8 cellular contexts compared by ENCODE assay signal in the genomic region with DNA sequence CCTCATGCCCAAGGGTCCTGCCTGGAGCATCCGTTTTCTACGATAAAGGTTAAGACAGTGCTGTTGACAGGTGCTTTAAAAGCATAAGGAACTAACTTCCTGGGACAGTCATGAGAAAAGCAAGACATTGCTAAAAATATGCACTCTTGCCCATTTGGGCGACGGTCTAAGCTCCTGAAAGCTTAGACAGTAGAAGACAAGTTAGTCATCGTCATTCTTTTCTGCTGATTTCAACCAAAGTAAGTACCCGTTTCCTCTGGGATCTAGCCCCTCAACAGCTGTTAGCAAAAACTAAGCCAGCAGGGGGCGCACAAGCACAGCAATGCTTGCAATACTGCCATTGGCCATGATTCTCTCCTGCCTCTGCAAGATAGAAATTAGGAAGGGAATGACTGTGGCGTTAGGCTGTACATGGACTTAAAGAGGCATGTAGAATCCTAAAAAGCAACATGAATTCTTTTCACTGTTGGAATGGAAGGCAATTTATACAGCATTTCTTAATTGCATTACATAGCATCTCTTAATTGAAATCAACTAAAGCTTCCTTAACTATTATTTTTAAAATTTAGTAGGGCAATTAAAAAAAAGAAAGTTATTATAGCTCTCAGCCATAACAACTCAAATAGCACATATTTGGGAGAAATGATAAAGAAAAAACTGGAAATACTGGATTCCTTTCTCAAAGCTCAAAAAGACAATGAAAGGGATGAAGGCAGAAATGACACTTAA.
A peak's percentile ranks its signal among the peaks of the same experiment; 100 is the strongest.
DNase-seq lines count a peak whose midpoint lies in the region; ATAC-seq, FAIRE-seq and TF ChIP-seq lines count a peak whose summit lies in the region.

No MANE protein-coding gene starts in this region.

- intact Hi-C loops in activated CD4-positive, alpha-beta T cell treated with anti-CD3 and anti-CD28 coated beads for 36 hours (cut with DNase I, micrococcal nuclease) = loop anchor here (1.0 to 5.0 kb wide), 5 partner anchors 188 to 755 kb away; no protein-coding TSS in a partner anchor
- intact Hi-C loops in colonic mucosa (cut with DNase I) (loop anchor here (2.0 to 5.0 kb wide), 2 partner anchors 377 to 647 kb away; no protein-coding TSS in a partner anchor), HepG2 (cut with micrococcal nuclease; ENCODE audit: unreplicated experiment) (loop anchor here (1.0 to 5.0 kb wide), 5 partner anchors 23 to 712 kb away; no protein-coding TSS in a partner anchor)

- DNase-seq in AG10803 (ENCODE audit: low read depth) = peak; percentile 81
- DNase-seq in NCI-H524 treated with DMSO at 0.1 percent for 48 hours (lab: John Stamatoyannopoulos, UW) = peak; percentile 78
- peak; percentile 94 for DNase-seq in activated CD4-positive, alpha-beta T cell treated with anti-CD3 and anti-CD28 coated beads for 36 hours
- peak; percentile 90 for DNase-seq in colonic mucosa
- peak; percentile 87 for DNase-seq in HepG2 (ENCODE audit: low spot score)
- DNase-seq in stimulated activated CD4-positive, alpha-beta T cell treated with anti-CD3 and anti-CD28 coated beads, Interleukin-4, amount 100 ng/mL, for 48 hours (ENCODE audit: low read depth in 2 of 2) = peak; percentile 81 to 99

- H3K4me3 Mint-ChIP-seq in activated CD4-positive, alpha-beta T cell treated with anti-CD3 and anti-CD28 coated beads for 36 hours = no peak overlapping the region

- no peaks in the 10 kb centered on the region for H3K4me1 ChIP-seq in colonic mucosa
- H3K4me1 ChIP-seq in HepG2 (ENCODE audit: insufficient read depth, low read length) = peaks cover 6% of the 10 kb centered on the region; the same call in 1 of the 2 replicates

- POLR2A ChIA-PET in activated CD4-positive, alpha-beta T cell treated with anti-CD3 and anti-CD28 coated beads for 36 hours (lab: Charles Lee) = no interaction called here
- POLR2A ChIA-PET in HepG2 (lab: Yijun Ruan, JAX) = no interaction called here

- peak; percentile 84 for ATAC-seq in GM18907 (IDR thresholded peaks at IDR 0.05; ENCODE audit: unreplicated experiment)
- peak; percentile 78 for ATAC-seq in HG03469 (IDR thresholded peaks at IDR 0.05; ENCODE audit: unreplicated experiment)
- peak; percentile 93 for ATAC-seq in activated CD4-positive, alpha-beta T cell treated with anti-CD3 and anti-CD28 coated beads for 36 hours
- ATAC-seq in HepG2 = peak; percentile 93

- H3K36me3 ChIP-seq in colonic mucosa (no peaks in the 10 kb centered on the region), HepG2 (replicated peaks in 1 of 2; ENCODE audit: control insufficient read depth in 1 of 2, insufficient read depth in 2 of 2, low read length in 2 of 2) (no peaks in the 10 kb centered on the region)

- H3K27me3 Mint-ChIP-seq in activated CD4-positive, alpha-beta T cell treated with anti-CD3 and anti-CD28 coated beads for 36 hours = peaks cover 19% of the 10 kb centered on the region

- no peak overlapping the region for H3K9ac ChIP-seq in colonic mucosa (ENCODE audit: low read depth in 2 of 2, low read length in 2 of 2)
- no peak overlapping the region for H3K9ac ChIP-seq in HepG2 (ENCODE audit: insufficient read depth, low read depth, low read length)

- CTCF ChIA-PET in activated CD4-positive, alpha-beta T cell treated with anti-CD3 and anti-CD28 coated beads for 36 hours (lab: Charles Lee) = interaction anchor here (0.5 to 3.7 kb wide), 35 partner anchors 10 to 1888 kb away, joined by 3 to 22 read pairs (median 3); no protein-coding TSS in a partner anchor
- CTCF ChIA-PET in HepG2 (lab: Yijun Ruan, JAX; ENCODE audit: low intra/inter-chr PET ratio, low total read pairs) = interaction anchor here (0.8 to 2.4 kb wide), 8 partner anchors 23 to 712 kb away, joined by 3 to 63 read pairs (median 4); partner anchors contain the start of gene KIZ

- H3K27ac Mint-ChIP-seq in activated CD4-positive, alpha-beta T cell treated with anti-CD3 and anti-CD28 coated beads for 36 hours = no peak overlapping the region

- H3K27me3 ChIP-seq in colonic mucosa (no peaks in the 10 kb centered on the region), HepG2 (ENCODE audit: control insufficient read depth in 1 of 2, insufficient read depth in 2 of 2, low read length in 2 of 2) (no peaks in the 10 kb centered on the region)

- no TSS peak for BruUV-seq in HepG2 (replicated peaks; lab: Mats Ljungman, UMichigan)

- H3K27ac ChIP-seq in colonic mucosa (no peak overlapping the region), HepG2 (ENCODE audit: extremely low read length, insufficient read depth, low read length) (no peak overlapping the region)

- peak; percentile 93 for FAIRE-seq in HepG2 (lab: Jason Lieb, UNC)

- in situ Hi-C loops in HepG2 (cut with HindIII; ENCODE audit: extremely low pct_ligation_motif_present, low pct_unique_long_range_greater_than_20kb) = loop anchor here (5.0 to 10.0 kb wide), 4 partner anchors 165 to 642 kb away; partner anchors contain the start of gene KIZ

- H3K79me2 ChIP-seq in HepG2 (ENCODE audit: insufficient read depth, low read length) = no peaks in the 10 kb centered on the region

- TF ChIP-seq RAD21 in HepG2 (CRISPR knock-in tag; IDR thresholded peaks at IDR 0.05) = peak; percentile 91

- TF ChIP-seq POLR2A in HepG2 (IDR thresholded peaks at IDR 0.05; ENCODE audit: insufficient read depth in 1 of 2, low read depth in 2 of 2, low read length in 2 of 2) = no peak

- no peaks in the 10 kb centered on the region for H3K9me3 ChIP-seq in colonic mucosa
- H3K9me3 ChIP-seq in HepG2 (ENCODE audit: low read length) = no peaks in the 10 kb centered on the region

- TF ChIP-seq EP300 in HepG2 (IDR thresholded peaks at IDR 0.05; ENCODE audit: low read depth in 2 of 2, low read length in 2 of 2) (no peak), HepG2 (CRISPR knock-in tag; IDR thresholded peaks at IDR 0.05; ENCODE audit: borderline replicate concordance) (no peak)

- H3K4me1 Mint-ChIP-seq in activated CD4-positive, alpha-beta T cell treated with anti-CD3 and anti-CD28 coated beads for 36 hours = no peaks in the 10 kb centered on the region

- no peaks in the 10 kb centered on the region for H3K9me3 Mint-ChIP-seq in activated CD4-positive, alpha-beta T cell treated with anti-CD3 and anti-CD28 coated beads for 36 hours (ENCODE audit: low read depth)

- no peak overlapping the region for H3K4me2 ChIP-seq in HepG2 (ENCODE audit: low read depth, low read length)

- 23% methylated on average over 8 of the region's 8 CpGs for WGBS in HepG2 (ENCODE audit: low lambda C conversion rate)

- no peak overlapping the region for H2AFZ ChIP-seq in HepG2 (ENCODE audit: low read length)

- H3K4me3 ChIP-seq in AG10803 (ENCODE audit: low read length) (no peak overlapping the region), colonic mucosa (no peak overlapping the region), HepG2 (replicated peaks in 1 of 3; ENCODE audit: insufficient read depth in 1 of 3, low read depth in 2 of 3, low read length in 3 of 3) (no peak overlapping the region)

- no peaks in the 10 kb centered on the region for H3K36me3 Mint-ChIP-seq in activated CD4-positive, alpha-beta T cell treated with anti-CD3 and anti-CD28 coated beads for 36 hours (ENCODE audit: low read depth)

- no peaks in the 10 kb centered on the region for H4K20me1 ChIP-seq in HepG2 (ENCODE audit: insufficient read depth, low read length)

- peak; percentile 97 for TF ChIP-seq CTCF in AG10803 (conservative IDR thresholded peaks at IDR 0.05; ENCODE audit: low read length)
- peak; percentile 97 for TF ChIP-seq CTCF in colonic mucosa (IDR thresholded peaks at IDR 0.05)
- peak; percentile 98 for TF ChIP-seq CTCF in HepG2 (CRISPR knock-in tag; IDR thresholded peaks at IDR 0.05)

TF ChIP-seq in HepG2, 621 proteins besides CTCF, POLR2A, EP300 and RAD21 (continues in another document):
- TF ChIP-seq SSRP1 (CRISPR knock-in tag; IDR thresholded peaks at IDR 0.05) (no peak), PPARG (CRISPR knock-in tag; conservative IDR thresholded peaks at IDR 0.05) (0 out of 2 replicates have a peak, but pooled peaks have one; percentile 19), PHF5A (CRISPR knock-in tag; IDR thresholded peaks at IDR 0.05; ENCODE audit: low read depth, unreplicated experiment) (peak; percentile 40), TFAP4 (IDR thresholded peaks at IDR 0.05; ENCODE audit: borderline replicate concordance, low read depth) (peak; percentile 93; the same call in 1 of the 2 replicates), KLF11 (CRISPR knock-in tag; IDR thresholded peaks at IDR 0.05) (0 out of 2 replicates have a peak, but pooled peaks have one; percentile 63), ATF5 (CRISPR knock-in tag; IDR thresholded peaks at IDR 0.05; ENCODE audit: low read depth) (no peak), IRF2 (CRISPR knock-in tag; IDR thresholded peaks at IDR 0.05) (peak; percentile 67; the same call in 1 of the 2 replicates), HNRNPUL1 (IDR thresholded peaks at IDR 0.05; ENCODE audit: low read depth, low read length) (no peak), PHF21A (CRISPR knock-in tag; IDR thresholded peaks at IDR 0.05) (no peak), ZNF552 (CRISPR knock-in tag; IDR thresholded peaks at IDR 0.05; ENCODE audit: borderline replicate concordance) (no peak), MTF2 (CRISPR knock-in tag; IDR thresholded peaks at IDR 0.05; ENCODE audit: borderline replicate concordance) (0 out of 2 replicates have a peak, but pooled peaks have one; percentile 48)
